21 cellular contexts compared by ENCODE assay signal in the genomic region with DNA sequence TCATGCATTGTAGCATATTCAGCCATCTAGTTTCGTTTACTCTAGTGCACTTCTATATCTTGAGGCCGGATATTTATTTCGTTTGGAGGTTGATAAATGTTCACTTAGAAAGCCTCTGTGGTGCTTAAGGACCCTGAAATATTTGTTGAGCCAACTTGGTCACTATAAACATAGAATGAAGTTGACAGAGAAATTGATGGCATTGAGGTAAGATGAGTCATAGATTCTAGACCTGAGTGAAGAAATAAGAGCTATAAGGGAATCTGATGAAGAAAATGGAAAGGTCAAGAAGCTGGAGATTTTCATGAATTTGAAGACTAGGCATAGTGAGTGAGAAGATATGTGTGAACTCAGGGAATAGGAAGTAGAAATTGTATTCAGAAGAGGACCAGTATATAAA. TPM values are rescaled to one million over a fixed set of nuclear protein-coding genes. Genes with fewer than 3 reads are reported as not detected.
DNase-seq lines count a peak whose midpoint lies in the region; ATAC-seq and TF ChIP-seq lines count a peak whose summit lies in the region.
"Had no signal": no experiment of that assay in that cellular context is flagged by ENCODE, and none has a peak within 500 bp of the region (broad histone marks: within the 10 kb centered on the region; RNA-seq: fewer than 3 reads in every experiment).

No MANE protein-coding gene starts in this region.

- no peaks in the 10 kb centered on the region for H3K27me3 ChIP-seq in breast epithelium
- no peaks in the 10 kb centered on the region for H3K27me3 ChIP-seq in GM23338 (ENCODE audit: insufficient read depth)
- H3K27me3 ChIP-seq: dorsolateral prefrontal cortex, thyroid gland had no signal

- H3K4me1 Mint-ChIP-seq in MCF 10A (ENCODE audit: insufficient read depth, unreplicated experiment) (peaks cover 19% of the 10 kb centered on the region), GM23338 (peaks cover 19% of the 10 kb centered on the region), progenitor cell of endocrine pancreas (ENCODE audit: low read depth) (peaks cover 9% of the 10 kb centered on the region)
- H3K4me1 Mint-ChIP-seq in activated naive CD8-positive, alpha-beta T cell treated with anti-CD3 and anti-CD28 coated beads, Interleukin-2, amount 50 U/mL, for 24 hours = peaks cover 48% of the 10 kb centered on the region
- H3K4me1 Mint-ChIP-seq in stimulated activated naive CD8-positive, alpha-beta T cell treated with anti-CD3 and anti-CD28 coated beads, Interleukin-15, amount 100 ng/mL, for 72 hours = peaks cover 54% of the 10 kb centered on the region

- H3K9me3 Mint-ChIP-seq in MCF 10A (ENCODE audit: unreplicated experiment) = no peaks in the 10 kb centered on the region
- H3K9me3 Mint-ChIP-seq in activated naive CD8-positive, alpha-beta T cell treated with anti-CD3 and anti-CD28 coated beads, Interleukin-2, amount 50 U/mL, for 24 hours = peaks cover 15% of the 10 kb centered on the region
- H3K9me3 Mint-ChIP-seq in stimulated activated naive CD8-positive, alpha-beta T cell treated with anti-CD3 and anti-CD28 coated beads, Interleukin-15, amount 100 ng/mL, for 72 hours = no peaks in the 10 kb centered on the region
- H3K9me3 Mint-ChIP-seq in GM23338 = 0 out of 3 replicates have a peak, but pooled peaks cover 2% of the 10 kb centered on the region
- peaks cover 19% of the 10 kb centered on the region for H3K9me3 Mint-ChIP-seq in progenitor cell of endocrine pancreas (ENCODE audit: low read depth)
- H3K9me3 Mint-ChIP-seq: activated naive CD4-positive, alpha-beta T cell treated with anti-CD3 and anti-CD28 coated beads, Interleukin-2, amount 50 U/mL, for 24 hours had no signal

- CTCF ChIA-PET in MCF 10A (lab: Yijun Ruan, JAX) = no interaction called here

- intact Hi-C loops in MCF 10A (cut with micrococcal nuclease) (no loop called here), breast epithelium (cut with DNase I; ENCODE audit: low total_unique reads) (loop anchor here (10.0 kb wide), 1 partner anchor 1386 kb away; no protein-coding TSS in a partner anchor)

- ATAC-seq in activated naive CD8-positive, alpha-beta T cell treated with anti-CD3 and anti-CD28 coated beads, Interleukin-2, amount 50 U/mL, for 24 hours = peak; percentile 76
- peak; percentile 26 for ATAC-seq in stimulated activated naive CD8-positive, alpha-beta T cell treated with anti-CD3 and anti-CD28 coated beads, Interleukin-15, amount 100 ng/mL, for 72 hours
- ATAC-seq in GM23338 = no peak
- ATAC-seq: T-cell had no signal

- TF ChIP-seq CTCF in MCF 10A (IDR thresholded peaks at IDR 0.05; ENCODE audit: unreplicated experiment) (no peak), breast epithelium (IDR thresholded peaks at IDR 0.05) (no peak), GM23338 (conservative IDR thresholded peaks at IDR 0.05; ENCODE audit: low read depth in 2 of 2) (no peak), progenitor cell of endocrine pancreas (IDR thresholded peaks at IDR 0.05; ENCODE audit: unreplicated experiment) (no peak)

- peaks cover 17% of the 10 kb centered on the region for H4K20me1 ChIP-seq in GM23338 (replicated peaks; ENCODE audit: insufficient read depth)

- no peak overlapping the region for H2AFZ ChIP-seq in GM23338

- peaks cover 100% of the 10 kb centered on the region for H3K79me2 ChIP-seq in GM23338 (replicated peaks; ENCODE audit: insufficient read depth)

- 0 out of 2 replicates have a peak, but pooled peaks cover 2% of the 10 kb centered on the region for H3K9me2 ChIP-seq in GM23338 (ENCODE audit: insufficient read depth)

- no peak overlapping the region for H3K27ac Mint-ChIP-seq in MCF 10A (ENCODE audit: low read depth, unreplicated experiment)
- peak overlapping the region; percentile 10 for H3K27ac Mint-ChIP-seq in activated naive CD8-positive, alpha-beta T cell treated with anti-CD3 and anti-CD28 coated beads, Interleukin-2, amount 50 U/mL, for 24 hours
- peak overlapping the region in 1 of 2 donors; percentile 5 for H3K27ac Mint-ChIP-seq in stimulated activated naive CD8-positive, alpha-beta T cell treated with anti-CD3 and anti-CD28 coated beads, Interleukin-15, amount 100 ng/mL, for 72 hours
- H3K27ac Mint-ChIP-seq in GM23338 = no peak overlapping the region
- H3K27ac Mint-ChIP-seq in progenitor cell of endocrine pancreas = no peak overlapping the region
- H3K27ac Mint-ChIP-seq: activated CD4-positive, alpha-beta T cell treated with anti-CD3 and anti-CD28 coated beads, Interleukin-2, amount 10 ng/mL, durations not matched to agents 7 days and 5 days; activated naive CD4-positive, alpha-beta T cell treated with anti-CD3 and anti-CD28 coated beads, Interleukin-2, amount 50 U/mL, for 24 hours had no signal

- DNase-seq in MCF 10A (ENCODE audit: unreplicated experiment) (peak; percentile 23), breast epithelium (ENCODE audit: low spot score in 2 of 2) (no peak), hepatic stellate cell (ENCODE audit: low spot score) (peak; percentile 4), NK-92 (lab: John Stamatoyannopoulos, UW; ENCODE audit: unreplicated experiment) (no peak), GM23338 (ENCODE audit: low spot score) (no peak), progenitor cell of endocrine pancreas (ENCODE audit: low spot score, unreplicated experiment) (no peak)
- no peak for DNase-seq in activated naive CD8-positive, alpha-beta T cell treated with anti-CD3 and anti-CD28 coated beads, Interleukin-2, amount 50 U/mL, for 24 hours
- no peak for DNase-seq in stimulated activated naive CD8-positive, alpha-beta T cell treated with anti-CD3 and anti-CD28 coated beads, Interleukin-15, amount 100 ng/mL, for 72 hours
- DNase-seq: activated CD4-positive, alpha-beta T cell treated with anti-CD3 and anti-CD28 coated beads, Interleukin-2, amount 10 ng/mL, durations not matched to agents 7 days and 5 days; CD4-positive, alpha-beta memory T cell; DMS79; dorsolateral prefrontal cortex; erythroblast; left ventricle myocardium inferior; NCI-H1092; NCI-H2029 treated with DMSO at 0.1 percent for 48 hours; occipital lobe; T-cell; thyroid gland had no signal

- no peak overlapping the region for H3K27ac ChIP-seq in breast epithelium
- H3K27ac ChIP-seq in GM23338 (ENCODE audit: low read depth) = no peak overlapping the region
- H3K27ac ChIP-seq: dorsolateral prefrontal cortex, KMS-11, left ventricle myocardium inferior, thyroid gland had no signal

- H3K4me1 ChIP-seq in breast epithelium (no peaks in the 10 kb centered on the region), GM23338 (ENCODE audit: insufficient read depth) (peaks cover 13% of the 10 kb centered on the region)

- H3K36me3 Mint-ChIP-seq in MCF 10A (ENCODE audit: insufficient read depth, unreplicated experiment) (peaks cover 6% of the 10 kb centered on the region), GM23338 (ENCODE audit: low read depth) (peaks cover 8% of the 10 kb centered on the region; the same call in 2 of the 3 replicates), progenitor cell of endocrine pancreas (ENCODE audit: insufficient read depth) (peaks cover 18% of the 10 kb centered on the region)
- peaks cover 16% of the 10 kb centered on the region for H3K36me3 Mint-ChIP-seq in activated naive CD8-positive, alpha-beta T cell treated with anti-CD3 and anti-CD28 coated beads, Interleukin-2, amount 50 U/mL, for 24 hours (ENCODE audit: low read depth)

- H3K4me3 Mint-ChIP-seq in MCF 10A (ENCODE audit: unreplicated experiment) = no peak overlapping the region
- H3K4me3 Mint-ChIP-seq in activated naive CD8-positive, alpha-beta T cell treated with anti-CD3 and anti-CD28 coated beads, Interleukin-2, amount 50 U/mL, for 24 hours = peak overlapping the region; percentile 5
- no peak overlapping the region for H3K4me3 Mint-ChIP-seq in stimulated activated naive CD8-positive, alpha-beta T cell treated with anti-CD3 and anti-CD28 coated beads, Interleukin-15, amount 100 ng/mL, for 72 hours
- no peak overlapping the region for H3K4me3 Mint-ChIP-seq in GM23338
- no peak overlapping the region for H3K4me3 Mint-ChIP-seq in progenitor cell of endocrine pancreas (ENCODE audit: low read depth)
- H3K4me3 Mint-ChIP-seq: activated CD4-positive, alpha-beta T cell treated with anti-CD3 and anti-CD28 coated beads, Interleukin-2, amount 10 ng/mL, durations not matched to agents 7 days and 5 days; T-cell had no signal

- TF ChIP-seq POLR2A in breast epithelium (IDR thresholded peaks at IDR 0.05) = no peak

- H3K36me3 ChIP-seq in breast epithelium (no peaks in the 10 kb centered on the region), GM23338 (ENCODE audit: insufficient read depth) (no peaks in the 10 kb centered on the region)
- H3K36me3 ChIP-seq: left ventricle myocardium inferior, thyroid gland had no signal

- H3K4me3 ChIP-seq in breast epithelium (no peak overlapping the region), GM23338 (no peak overlapping the region)
- H3K4me3 ChIP-seq: dorsolateral prefrontal cortex, left ventricle myocardium inferior, thyroid gland had no signal

- no peaks in the 10 kb centered on the region for H3K9me3 ChIP-seq in breast epithelium
- H3K9me3 ChIP-seq: thyroid gland had no signal

- BruUV-seq in MCF 10A (replicated peaks; lab: Mats Ljungman, UMichigan) = no TSS peak

- POLR2A ChIA-PET in MCF 10A (lab: Yijun Ruan, JAX) = interaction anchor here (0.7 kb wide), 1 partner anchor 12 kb away, joined by 4 read pairs; no protein-coding TSS in a partner anchor

- no peak overlapping the region for H3K4me2 ChIP-seq in GM23338
- H3K4me2 ChIP-seq: KMS-11 had no signal

- no peaks in the 10 kb centered on the region for H3F3A ChIP-seq in GM23338 (replicated peaks; ENCODE audit: low read depth)

- H3K27me3 Mint-ChIP-seq in MCF 10A (ENCODE audit: insufficient read depth, unreplicated experiment) = no peaks in the 10 kb centered on the region
- H3K27me3 Mint-ChIP-seq in activated naive CD8-positive, alpha-beta T cell treated with anti-CD3 and anti-CD28 coated beads, Interleukin-2, amount 50 U/mL, for 24 hours = no peaks in the 10 kb centered on the region
- no peaks in the 10 kb centered on the region for H3K27me3 Mint-ChIP-seq in stimulated activated naive CD8-positive, alpha-beta T cell treated with anti-CD3 and anti-CD28 coated beads, Interleukin-15, amount 100 ng/mL, for 72 hours
- peaks cover 4% of the 10 kb centered on the region for H3K27me3 Mint-ChIP-seq in GM23338 (ENCODE audit: insufficient read depth, low read depth, poor library complexity)
- H3K27me3 Mint-ChIP-seq in progenitor cell of endocrine pancreas = no peaks in the 10 kb centered on the region
- H3K27me3 Mint-ChIP-seq: activated CD4-positive, alpha-beta T cell treated with anti-CD3 and anti-CD28 coated beads, Interleukin-2, amount 10 ng/mL, durations not matched to agents 7 days and 5 days; activated naive CD4-positive, alpha-beta T cell treated with anti-CD3 and anti-CD28 coated beads, Interleukin-2, amount 50 U/mL, for 24 hours; CD4-positive, alpha-beta memory T cell; T-cell had no signal

TF ChIP-seq in GM23338, 12 proteins besides CTCF, POLR2A, EP300 and RAD21 (continues in another document):
- TF ChIP-seq JUNB (IDR thresholded peaks at IDR 0.05; ENCODE audit: unreplicated experiment) = no peak
- no peak for TF ChIP-seq ZNF114 (CRISPR knock-in tag; IDR thresholded peaks at IDR 0.05)

RNA-seq across cellular contexts. Expression of gene EPC2, which starts 35.9 kb away (rescaled TPM):
- total RNA-seq in MCF 10A (2022) (25.6 and 33.4 TPM in 2 replicates), breast epithelium (10 to 100 TPM; 30.5 to 58.5 (median 44.2) TPM), progenitor cell of endocrine pancreas (50.4 and 53.1 TPM in 2 replicates)
- total RNA-seq in GM23338 (2014; rRNA removed; shearing (Covaris generic)) = 27.0 and 28.2 TPM in 2 replicates
- 6.3 TPM in 2 replicates for polyA plus RNA-seq in GM23338 (2016; fragmentation: Nextera tagmentation; extraction: Ambion mirVana)

Comparison
In these comparisons a context has a peak if more than half of its experiments do, and no peak if none do; other contexts are left out.
1. DNase-seq: peak in MCF 10A (single experiment) and hepatic stellate cell (single experiment); none in breast epithelium (0 of 2), activated naive CD8-positive, alpha-beta T cell treated with anti-CD3 and anti-CD28 coated beads, Interleukin-2, amount 50 U/mL, for 24 hours (single experiment), stimulated activated naive CD8-positive, alpha-beta T cell treated with anti-CD3 and anti-CD28 coated beads, Interleukin-15, amount 100 ng/mL, for 72 hours (0 of 2), NK-92 (single experiment), GM23338 (single experiment) and progenitor cell of endocrine pancreas (single experiment).